ENCODE assay signal across 1 cellular context in genomic region chr2:121257476-121257831, GRCh38.
TF ChIP-seq lines count a peak whose summit lies in the region.

No MANE protein-coding gene starts in this region.

TF ChIP-seq in SK-N-SH, 30 proteins besides CTCF, POLR2A, EP300 and RAD21:
- TF ChIP-seq MEF2A (IDR thresholded peaks at IDR 0.05; ENCODE audit: borderline replicate concordance, low read depth) (no peak), TAF1 (IDR thresholded peaks at IDR 0.05; ENCODE audit: borderline replicate concordance, low read depth, low read length) (no peak), GATA2 (CRISPR knock-in tag; IDR thresholded peaks at IDR 0.05) (no peak), EZH2phosphoT487 (IDR thresholded peaks at IDR 0.05; ENCODE audit: borderline replicate concordance, low read depth) (no peak), IRF3 (IDR thresholded peaks at IDR 0.05; ENCODE audit: low read depth, low read length) (no peak), USF1 (IDR thresholded peaks at IDR 0.05; ENCODE audit: borderline replicate concordance, low read depth) (no peak), YY1 (IDR thresholded peaks at IDR 0.05; ENCODE audit: low read depth) (no peak), CHD2 (IDR thresholded peaks at IDR 0.05; ENCODE audit: low read length, partially characterized antibody) (no peak)
